Comparison of ENCODE assay signal across 1 cellular context in the genomic region with DNA sequence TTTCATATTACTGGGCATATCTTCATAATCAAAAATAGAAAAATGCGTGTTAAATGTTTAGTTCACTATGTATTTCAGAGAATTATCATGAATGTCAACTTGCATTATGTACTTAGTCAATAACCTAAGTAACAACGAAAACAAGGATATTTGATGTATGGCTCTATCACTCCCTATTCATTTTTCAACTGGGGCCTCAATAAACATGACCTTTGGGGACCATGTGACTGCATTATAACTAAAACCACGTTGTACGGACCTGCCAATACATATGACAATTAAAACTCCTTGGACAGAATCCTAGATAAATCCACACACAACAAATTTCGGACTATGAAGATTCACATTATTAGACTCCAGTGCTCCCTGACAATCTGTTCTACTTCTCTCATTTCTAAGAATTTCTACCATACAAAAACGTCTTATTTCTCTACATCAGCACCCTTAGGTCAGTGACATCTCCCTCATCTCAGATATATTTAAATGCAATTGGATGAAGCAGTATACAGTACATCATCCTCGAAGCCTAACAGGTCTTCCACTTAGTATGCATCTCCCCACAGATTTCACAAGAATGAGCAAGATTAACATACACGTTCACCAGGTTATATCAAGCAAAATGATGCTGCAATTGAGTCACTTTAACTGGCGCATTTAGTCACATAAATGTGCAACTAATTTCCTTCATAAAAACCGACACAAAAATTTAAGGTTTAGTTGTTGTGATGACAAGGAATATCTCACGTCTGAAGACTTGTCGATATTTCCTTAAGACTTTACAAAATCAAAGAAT.
TF ChIP-seq lines count a peak whose summit lies in the region.

No MANE protein-coding gene starts in this region.

TF ChIP-seq in HepG2, 621 proteins besides CTCF, POLR2A, EP300 and RAD21 (continued from another document):
- no peak for TF ChIP-seq ZNF317 (CRISPR knock-in tag; IDR thresholded peaks at IDR 0.05)
- TF ChIP-seq CREBL2 (CRISPR knock-in tag; IDR thresholded peaks at IDR 0.05; ENCODE audit: borderline replicate concordance): no peak
- TF ChIP-seq ZNF747 (CRISPR knock-in tag; IDR thresholded peaks at IDR 0.05; ENCODE audit: borderline replicate concordance): no peak
- TF ChIP-seq, protein P1, sequence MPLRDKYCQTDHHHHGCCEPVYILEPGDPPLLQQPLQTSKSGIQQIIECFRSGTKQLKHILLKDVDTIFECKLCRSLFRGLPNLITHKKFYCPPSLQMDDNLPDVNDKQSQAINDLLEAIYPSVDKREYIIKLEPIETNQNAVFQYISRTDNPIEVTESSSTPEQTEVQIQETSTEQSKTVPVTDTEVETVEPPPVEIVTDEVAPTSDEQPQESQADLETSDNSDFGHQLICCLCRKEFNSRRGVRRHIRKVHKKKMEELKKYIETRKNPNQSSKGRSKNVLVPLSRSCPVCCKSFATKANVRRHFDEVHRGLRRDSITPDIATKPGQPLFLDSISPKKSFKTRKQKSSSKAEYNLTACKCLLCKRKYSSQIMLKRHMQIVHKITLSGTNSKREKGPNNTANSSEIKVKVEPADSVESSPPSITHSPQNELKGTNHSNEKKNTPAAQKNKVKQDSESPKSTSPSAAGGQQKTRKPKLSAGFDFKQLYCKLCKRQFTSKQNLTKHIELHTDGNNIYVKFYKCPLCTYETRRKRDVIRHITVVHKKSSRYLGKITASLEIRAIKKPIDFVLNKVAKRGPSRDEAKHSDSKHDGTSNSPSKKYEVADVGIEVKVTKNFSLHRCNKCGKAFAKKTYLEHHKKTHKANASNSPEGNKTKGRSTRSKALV (CRISPR knock-in tag; IDR thresholded peaks at IDR 0.05): 0 out of 2 replicates have a peak, but pooled peaks have one; percentile 2
- TF ChIP-seq, protein P2, sequence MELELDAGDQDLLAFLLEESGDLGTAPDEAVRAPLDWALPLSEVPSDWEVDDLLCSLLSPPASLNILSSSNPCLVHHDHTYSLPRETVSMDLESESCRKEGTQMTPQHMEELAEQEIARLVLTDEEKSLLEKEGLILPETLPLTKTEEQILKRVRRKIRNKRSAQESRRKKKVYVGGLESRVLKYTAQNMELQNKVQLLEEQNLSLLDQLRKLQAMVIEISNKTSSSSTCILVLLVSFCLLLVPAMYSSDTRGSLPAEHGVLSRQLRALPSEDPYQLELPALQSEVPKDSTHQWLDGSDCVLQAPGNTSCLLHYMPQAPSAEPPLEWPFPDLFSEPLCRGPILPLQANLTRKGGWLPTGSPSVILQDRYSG (CRISPR knock-in tag; IDR thresholded peaks at IDR 0.05): no peak
- TF ChIP-seq AGO1 (IDR thresholded peaks at IDR 0.05; ENCODE audit: low read depth, low read length, poor library complexity, severe bottlenecking): no peak
- TF ChIP-seq, protein P3, sequence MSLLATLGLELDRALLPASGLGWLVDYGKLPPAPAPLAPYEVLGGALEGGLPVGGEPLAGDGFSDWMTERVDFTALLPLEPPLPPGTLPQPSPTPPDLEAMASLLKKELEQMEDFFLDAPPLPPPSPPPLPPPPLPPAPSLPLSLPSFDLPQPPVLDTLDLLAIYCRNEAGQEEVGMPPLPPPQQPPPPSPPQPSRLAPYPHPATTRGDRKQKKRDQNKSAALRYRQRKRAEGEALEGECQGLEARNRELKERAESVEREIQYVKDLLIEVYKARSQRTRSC (CRISPR knock-in tag; IDR thresholded peaks at IDR 0.05; ENCODE audit: low read depth): no peak
- no peak for TF ChIP-seq NFE2 (CRISPR knock-in tag; IDR thresholded peaks at IDR 0.05)
- no peak for TF ChIP-seq DMTF1 (CRISPR knock-in tag; IDR thresholded peaks at IDR 0.05)
- TF ChIP-seq, protein P4, sequence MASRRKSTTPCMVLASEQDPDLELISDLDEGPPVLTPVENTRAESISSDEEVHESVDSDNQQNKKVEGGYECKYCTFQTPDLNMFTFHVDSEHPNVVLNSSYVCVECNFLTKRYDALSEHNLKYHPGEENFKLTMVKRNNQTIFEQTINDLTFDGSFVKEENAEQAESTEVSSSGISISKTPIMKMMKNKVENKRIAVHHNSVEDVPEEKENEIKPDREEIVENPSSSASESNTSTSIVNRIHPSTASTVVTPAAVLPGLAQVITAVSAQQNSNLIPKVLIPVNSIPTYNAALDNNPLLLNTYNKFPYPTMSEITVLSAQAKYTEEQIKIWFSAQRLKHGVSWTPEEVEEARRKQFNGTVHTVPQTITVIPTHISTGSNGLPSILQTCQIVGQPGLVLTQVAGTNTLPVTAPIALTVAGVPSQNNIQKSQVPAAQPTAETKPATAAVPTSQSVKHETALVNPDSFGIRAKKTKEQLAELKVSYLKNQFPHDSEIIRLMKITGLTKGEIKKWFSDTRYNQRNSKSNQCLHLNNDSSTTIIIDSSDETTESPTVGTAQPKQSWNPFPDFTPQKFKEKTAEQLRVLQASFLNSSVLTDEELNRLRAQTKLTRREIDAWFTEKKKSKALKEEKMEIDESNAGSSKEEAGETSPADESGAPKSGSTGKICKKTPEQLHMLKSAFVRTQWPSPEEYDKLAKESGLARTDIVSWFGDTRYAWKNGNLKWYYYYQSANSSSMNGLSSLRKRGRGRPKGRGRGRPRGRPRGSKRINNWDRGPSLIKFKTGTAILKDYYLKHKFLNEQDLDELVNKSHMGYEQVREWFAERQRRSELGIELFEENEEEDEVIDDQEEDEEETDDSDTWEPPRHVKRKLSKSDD (CRISPR knock-in tag; IDR thresholded peaks at IDR 0.05; ENCODE audit: low read depth): no peak
- TF ChIP-seq, protein P5, sequence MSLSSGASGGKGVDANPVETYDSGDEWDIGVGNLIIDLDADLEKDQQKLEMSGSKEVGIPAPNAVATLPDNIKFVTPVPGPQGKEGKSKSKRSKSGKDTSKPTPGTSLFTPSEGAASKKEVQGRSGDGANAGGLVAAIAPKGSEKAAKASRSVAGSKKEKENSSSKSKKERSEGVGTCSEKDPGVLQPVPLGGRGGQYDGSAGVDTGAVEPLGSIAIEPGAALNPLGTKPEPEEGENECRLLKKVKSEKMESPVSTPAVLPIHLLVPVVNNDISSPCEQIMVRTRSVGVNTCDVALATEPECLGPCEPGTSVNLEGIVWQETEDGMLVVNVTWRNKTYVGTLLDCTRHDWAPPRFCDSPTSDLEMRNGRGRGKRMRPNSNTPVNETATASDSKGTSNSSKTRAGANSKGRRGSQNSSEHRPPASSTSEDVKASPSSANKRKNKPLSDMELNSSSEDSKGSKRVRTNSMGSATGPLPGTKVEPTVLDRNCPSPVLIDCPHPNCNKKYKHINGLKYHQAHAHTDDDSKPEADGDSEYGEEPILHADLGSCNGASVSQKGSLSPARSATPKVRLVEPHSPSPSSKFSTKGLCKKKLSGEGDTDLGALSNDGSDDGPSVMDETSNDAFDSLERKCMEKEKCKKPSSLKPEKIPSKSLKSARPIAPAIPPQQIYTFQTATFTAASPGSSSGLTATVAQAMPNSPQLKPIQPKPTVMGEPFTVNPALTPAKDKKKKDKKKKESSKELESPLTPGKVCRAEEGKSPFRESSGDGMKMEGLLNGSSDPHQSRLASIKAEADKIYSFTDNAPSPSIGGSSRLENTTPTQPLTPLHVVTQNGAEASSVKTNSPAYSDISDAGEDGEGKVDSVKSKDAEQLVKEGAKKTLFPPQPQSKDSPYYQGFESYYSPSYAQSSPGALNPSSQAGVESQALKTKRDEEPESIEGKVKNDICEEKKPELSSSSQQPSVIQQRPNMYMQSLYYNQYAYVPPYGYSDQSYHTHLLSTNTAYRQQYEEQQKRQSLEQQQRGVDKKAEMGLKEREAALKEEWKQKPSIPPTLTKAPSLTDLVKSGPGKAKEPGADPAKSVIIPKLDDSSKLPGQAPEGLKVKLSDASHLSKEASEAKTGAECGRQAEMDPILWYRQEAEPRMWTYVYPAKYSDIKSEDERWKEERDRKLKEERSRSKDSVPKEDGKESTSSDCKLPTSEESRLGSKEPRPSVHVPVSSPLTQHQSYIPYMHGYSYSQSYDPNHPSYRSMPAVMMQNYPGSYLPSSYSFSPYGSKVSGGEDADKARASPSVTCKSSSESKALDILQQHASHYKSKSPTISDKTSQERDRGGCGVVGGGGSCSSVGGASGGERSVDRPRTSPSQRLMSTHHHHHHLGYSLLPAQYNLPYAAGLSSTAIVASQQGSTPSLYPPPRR (CRISPR knock-in tag; IDR thresholded peaks at IDR 0.05; ENCODE audit: borderline replicate concordance): peak; percentile 79; the same call in 1 of the 2 replicates
- TF ChIP-seq FOXA3 (CRISPR knock-in tag; IDR thresholded peaks at IDR 0.05): peak; percentile 81
